1 cellular context compared by ENCODE assay signal in the genomic region with DNA sequence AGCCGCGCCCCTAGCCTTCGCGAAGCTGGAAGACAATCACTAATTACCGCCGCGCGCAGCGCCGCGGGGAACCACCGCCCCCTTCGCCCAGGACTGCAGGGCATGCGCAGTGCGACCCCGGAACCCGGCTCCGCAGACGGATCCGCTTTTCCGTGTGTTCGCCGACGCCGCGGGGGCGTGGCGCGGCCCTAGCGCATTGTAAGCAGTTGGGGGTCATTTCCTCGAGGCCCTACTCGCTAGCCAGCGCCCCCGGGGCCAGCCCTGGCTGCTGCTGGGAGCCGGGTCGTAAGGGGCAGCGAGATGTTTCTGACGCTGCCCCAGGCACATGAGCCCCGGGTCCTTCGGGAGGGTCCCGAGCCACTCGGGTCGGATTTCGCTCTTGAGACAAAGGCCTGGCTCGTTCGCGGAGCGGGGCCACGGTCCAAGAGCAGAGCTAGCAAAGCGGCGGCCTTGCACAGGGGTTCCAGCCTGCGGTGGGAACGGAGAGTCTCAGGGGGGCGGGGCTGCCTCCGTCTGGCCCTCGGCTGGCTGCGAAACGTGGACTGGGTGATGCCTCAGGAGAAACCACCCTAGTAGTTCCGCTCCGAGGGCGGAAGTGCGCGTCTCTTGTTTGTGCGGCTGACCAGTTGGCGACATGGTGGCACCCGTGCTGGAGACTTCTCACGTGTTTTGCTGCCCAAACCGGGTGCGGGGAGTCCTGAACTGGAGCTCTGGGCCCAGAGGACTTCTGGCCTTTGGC.
TF ChIP-seq lines count a peak whose summit lies in the region.

A gene with protein sequence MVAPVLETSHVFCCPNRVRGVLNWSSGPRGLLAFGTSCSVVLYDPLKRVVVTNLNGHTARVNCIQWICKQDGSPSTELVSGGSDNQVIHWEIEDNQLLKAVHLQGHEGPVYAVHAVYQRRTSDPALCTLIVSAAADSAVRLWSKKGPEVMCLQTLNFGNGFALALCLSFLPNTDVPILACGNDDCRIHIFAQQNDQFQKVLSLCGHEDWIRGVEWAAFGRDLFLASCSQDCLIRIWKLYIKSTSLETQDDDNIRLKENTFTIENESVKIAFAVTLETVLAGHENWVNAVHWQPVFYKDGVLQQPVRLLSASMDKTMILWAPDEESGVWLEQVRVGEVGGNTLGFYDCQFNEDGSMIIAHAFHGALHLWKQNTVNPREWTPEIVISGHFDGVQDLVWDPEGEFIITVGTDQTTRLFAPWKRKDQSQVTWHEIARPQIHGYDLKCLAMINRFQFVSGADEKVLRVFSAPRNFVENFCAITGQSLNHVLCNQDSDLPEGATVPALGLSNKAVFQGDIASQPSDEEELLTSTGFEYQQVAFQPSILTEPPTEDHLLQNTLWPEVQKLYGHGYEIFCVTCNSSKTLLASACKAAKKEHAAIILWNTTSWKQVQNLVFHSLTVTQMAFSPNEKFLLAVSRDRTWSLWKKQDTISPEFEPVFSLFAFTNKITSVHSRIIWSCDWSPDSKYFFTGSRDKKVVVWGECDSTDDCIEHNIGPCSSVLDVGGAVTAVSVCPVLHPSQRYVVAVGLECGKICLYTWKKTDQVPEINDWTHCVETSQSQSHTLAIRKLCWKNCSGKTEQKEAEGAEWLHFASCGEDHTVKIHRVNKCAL (plus strand): TSS at position 600 of the 739 bp plus-strand sequence. CDS start 35 bp downstream, at position 635.
A gene with protein sequence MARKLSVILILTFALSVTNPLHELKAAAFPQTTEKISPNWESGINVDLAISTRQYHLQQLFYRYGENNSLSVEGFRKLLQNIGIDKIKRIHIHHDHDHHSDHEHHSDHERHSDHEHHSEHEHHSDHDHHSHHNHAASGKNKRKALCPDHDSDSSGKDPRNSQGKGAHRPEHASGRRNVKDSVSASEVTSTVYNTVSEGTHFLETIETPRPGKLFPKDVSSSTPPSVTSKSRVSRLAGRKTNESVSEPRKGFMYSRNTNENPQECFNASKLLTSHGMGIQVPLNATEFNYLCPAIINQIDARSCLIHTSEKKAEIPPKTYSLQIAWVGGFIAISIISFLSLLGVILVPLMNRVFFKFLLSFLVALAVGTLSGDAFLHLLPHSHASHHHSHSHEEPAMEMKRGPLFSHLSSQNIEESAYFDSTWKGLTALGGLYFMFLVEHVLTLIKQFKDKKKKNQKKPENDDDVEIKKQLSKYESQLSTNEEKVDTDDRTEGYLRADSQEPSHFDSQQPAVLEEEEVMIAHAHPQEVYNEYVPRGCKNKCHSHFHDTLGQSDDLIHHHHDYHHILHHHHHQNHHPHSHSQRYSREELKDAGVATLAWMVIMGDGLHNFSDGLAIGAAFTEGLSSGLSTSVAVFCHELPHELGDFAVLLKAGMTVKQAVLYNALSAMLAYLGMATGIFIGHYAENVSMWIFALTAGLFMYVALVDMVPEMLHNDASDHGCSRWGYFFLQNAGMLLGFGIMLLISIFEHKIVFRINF (minus strand): TSS at position 41 of the 739 bp plus-strand sequence. CDS start 2,333 bp downstream, outside the sequence.

TF ChIP-seq in K562, 482 proteins besides CTCF, POLR2A, EP300 and RAD21 (continued from another document and continues in another):
- TF ChIP-seq, protein P1, sequence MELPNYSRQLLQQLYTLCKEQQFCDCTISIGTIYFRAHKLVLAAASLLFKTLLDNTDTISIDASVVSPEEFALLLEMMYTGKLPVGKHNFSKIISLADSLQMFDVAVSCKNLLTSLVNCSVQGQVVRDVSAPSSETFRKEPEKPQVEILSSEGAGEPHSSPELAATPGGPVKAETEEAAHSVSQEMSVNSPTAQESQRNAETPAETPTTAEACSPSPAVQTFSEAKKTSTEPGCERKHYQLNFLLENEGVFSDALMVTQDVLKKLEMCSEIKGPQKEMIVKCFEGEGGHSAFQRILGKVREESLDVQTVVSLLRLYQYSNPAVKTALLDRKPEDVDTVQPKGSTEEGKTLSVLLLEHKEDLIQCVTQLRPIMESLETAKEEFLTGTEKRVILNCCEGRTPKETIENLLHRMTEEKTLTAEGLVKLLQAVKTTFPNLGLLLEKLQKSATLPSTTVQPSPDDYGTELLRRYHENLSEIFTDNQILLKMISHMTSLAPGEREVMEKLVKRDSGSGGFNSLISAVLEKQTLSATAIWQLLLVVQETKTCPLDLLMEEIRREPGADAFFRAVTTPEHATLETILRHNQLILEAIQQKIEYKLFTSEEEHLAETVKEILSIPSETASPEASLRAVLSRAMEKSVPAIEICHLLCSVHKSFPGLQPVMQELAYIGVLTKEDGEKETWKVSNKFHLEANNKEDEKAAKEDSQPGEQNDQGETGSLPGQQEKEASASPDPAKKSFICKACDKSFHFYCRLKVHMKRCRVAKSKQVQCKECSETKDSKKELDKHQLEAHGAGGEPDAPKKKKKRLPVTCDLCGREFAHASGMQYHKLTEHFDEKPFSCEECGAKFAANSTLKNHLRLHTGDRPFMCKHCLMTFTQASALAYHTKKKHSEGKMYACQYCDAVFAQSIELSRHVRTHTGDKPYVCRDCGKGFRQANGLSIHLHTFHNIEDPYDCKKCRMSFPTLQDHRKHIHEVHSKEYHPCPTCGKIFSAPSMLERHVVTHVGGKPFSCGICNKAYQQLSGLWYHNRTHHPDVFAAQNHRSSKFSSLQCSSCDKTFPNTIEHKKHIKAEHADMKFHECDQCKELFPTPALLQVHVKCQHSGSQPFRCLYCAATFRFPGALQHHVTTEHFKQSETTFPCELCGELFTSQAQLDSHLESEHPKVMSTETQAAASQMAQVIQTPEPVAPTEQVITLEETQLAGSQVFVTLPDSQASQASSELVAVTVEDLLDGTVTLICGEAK (IDR thresholded peaks at IDR 0.05) = peak; percentile 93
- TF ChIP-seq, protein P1 (CRISPR knock-in tag; IDR thresholded peaks at IDR 0.05) = no peak
- no peak for TF ChIP-seq ZNF347 (CRISPR knock-in tag; IDR thresholded peaks at IDR 0.05; ENCODE audit: low read depth)
- TF ChIP-seq PHF8 (IDR thresholded peaks at IDR 0.05; ENCODE audit: borderline replicate concordance, low read length) = peak; percentile 99
- TF ChIP-seq ZC3H8 (IDR thresholded peaks at IDR 0.05) = no peak
- no peak for TF ChIP-seq ZNF57 (CRISPR knock-in tag; IDR thresholded peaks at IDR 0.05)
- peak; percentile 93 for TF ChIP-seq KLF13 (tag; IDR thresholded peaks at IDR 0.05; ENCODE audit: borderline replicate concordance, low read depth)
- peak; percentile 38; the same call in 1 of the 2 replicates for TF ChIP-seq STAT5A (IDR thresholded peaks at IDR 0.05; ENCODE audit: borderline replicate concordance, low read length)
- TF ChIP-seq GTF2E2 (tag; IDR thresholded peaks at IDR 0.05) = peak; percentile 92
- TF ChIP-seq U2AF1 (optimal IDR thresholded peaks at IDR 0.05; ENCODE audit: low read depth, low read length) = peak; percentile 91
- no peak for TF ChIP-seq ZNF3 (CRISPR knock-in tag; IDR thresholded peaks at IDR 0.05)
- TF ChIP-seq RCOR1 (IDR thresholded peaks at IDR 0.05; ENCODE audit: borderline replicate concordance in 1 of 2, low read depth in 2 of 2, low read length in 2 of 2) = peak in 1 of 2 experiments; percentile 51; a peak in 2 of 4 replicates
- peak; percentile 49 for TF ChIP-seq PRPF4 (IDR thresholded peaks at IDR 0.05; ENCODE audit: insufficient read depth, low read depth, low read length, poor library complexity, severe bottlenecking)
- peak; percentile 88 for TF ChIP-seq ELF1 (tag; IDR thresholded peaks at IDR 0.05)
- no peak for TF ChIP-seq ZNF668 (CRISPR knock-in tag; IDR thresholded peaks at IDR 0.05)
- TF ChIP-seq NFYB (IDR thresholded peaks at IDR 0.05; ENCODE audit: extremely low read depth, insufficient read length) = no peak
- 0 out of 2 replicates have a peak, but pooled peaks have one; percentile 11 for TF ChIP-seq LARP7 (IDR thresholded peaks at IDR 0.05)
- TF ChIP-seq FOXK1 (CRISPR knock-in tag; IDR thresholded peaks at IDR 0.05; ENCODE audit: borderline replicate concordance) = peak; percentile 81; the same call in 1 of the 2 replicates
- TF ChIP-seq, protein P2, sequence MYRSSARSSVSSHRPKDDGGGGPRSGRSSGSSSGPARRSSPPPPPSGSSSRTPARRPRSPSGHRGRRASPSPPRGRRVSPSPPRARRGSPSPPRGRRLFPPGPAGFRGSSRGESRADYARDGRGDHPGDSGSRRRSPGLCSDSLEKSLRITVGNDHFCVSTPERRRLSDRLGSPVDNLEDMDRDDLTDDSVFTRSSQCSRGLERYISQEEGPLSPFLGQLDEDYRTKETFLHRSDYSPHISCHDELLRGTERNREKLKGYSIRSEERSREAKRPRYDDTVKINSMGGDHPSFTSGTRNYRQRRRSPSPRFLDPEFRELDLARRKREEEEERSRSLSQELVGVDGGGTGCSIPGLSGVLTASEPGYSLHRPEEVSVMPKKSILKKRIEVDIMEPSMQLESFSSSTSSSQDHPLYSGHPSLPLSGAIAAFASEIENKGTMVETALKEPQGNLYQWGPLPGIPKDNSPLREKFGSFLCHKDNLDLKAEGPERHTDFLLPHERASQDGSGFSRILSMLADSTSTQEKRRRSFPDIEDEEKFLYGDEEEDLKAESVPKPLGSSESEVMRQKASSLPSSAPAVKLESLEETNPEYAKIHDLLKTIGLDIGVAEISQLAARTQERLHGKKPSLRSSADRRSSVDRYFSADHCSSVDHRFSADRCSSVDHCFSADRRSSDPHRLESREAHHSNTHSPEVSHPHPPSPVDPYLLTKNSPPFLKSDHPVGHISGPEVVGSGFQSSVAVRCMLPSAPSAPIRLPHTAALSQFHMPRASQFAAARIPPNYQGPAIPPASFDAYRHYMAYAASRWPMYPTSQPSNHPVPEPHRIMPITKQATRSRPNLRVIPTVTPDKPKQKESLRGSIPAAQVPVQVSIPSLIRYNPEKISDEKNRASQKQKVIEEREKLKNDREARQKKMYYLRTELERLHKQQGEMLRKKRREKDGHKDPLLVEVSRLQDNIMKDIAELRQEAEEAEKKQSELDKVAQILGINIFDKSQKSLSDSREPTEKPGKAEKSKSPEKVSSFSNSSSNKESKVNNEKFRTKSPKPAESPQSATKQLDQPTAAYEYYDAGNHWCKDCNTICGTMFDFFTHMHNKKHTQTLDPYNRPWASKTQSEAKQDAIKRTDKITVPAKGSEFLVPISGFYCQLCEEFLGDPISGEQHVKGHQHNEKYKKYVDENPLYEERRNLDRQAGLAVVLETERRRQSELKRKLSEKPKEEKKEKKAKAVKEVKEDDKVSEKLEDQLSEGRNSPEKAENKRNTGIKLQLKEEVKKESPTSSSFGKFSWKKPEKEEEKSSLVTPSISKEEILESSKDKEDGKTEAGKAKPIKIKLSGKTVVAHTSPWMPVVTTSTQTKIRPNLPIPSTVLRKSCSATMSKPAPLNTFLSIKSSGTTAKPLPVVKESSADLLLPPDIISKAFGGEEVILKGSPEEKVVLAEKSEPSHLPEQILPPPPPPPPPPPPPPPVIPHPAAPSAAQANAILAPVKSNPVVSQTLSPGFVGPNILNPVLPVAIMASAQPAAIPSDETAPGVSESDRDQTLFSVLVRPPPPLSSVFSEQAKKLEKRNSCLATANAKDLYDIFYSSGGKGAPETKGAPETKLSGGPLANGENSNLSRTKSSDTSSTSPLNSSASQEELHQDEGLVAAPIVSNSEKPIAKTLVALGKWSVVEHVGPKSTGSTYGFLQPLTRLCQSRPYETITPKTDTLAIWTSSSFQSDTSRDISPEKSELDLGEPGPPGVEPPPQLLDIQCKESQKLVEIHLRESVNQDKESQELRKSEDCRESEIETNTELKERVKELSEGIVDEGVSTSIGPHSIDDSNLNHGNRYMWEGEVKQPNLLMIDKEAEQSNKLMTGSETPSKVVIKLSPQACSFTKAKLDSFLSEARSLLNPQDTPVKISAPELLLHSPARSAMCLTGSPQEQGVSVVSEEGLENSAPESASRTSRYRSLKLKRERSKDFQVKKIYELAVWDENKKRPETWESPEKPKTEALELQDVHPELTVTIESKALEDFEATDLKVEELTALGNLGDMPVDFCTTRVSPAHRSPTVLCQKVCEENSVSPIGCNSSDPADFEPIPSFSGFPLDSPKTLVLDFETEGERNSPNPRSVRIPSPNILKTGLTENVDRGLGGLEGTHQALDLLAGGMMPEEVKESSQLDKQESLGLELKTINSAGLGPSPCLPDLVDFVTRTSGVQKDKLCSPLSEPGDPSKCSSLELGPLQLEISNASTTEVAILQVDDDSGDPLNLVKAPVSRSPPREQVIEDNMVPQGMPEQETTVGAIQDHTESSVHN (IDR thresholded peaks at IDR 0.05; ENCODE audit: borderline replicate concordance in 1 of 2, low read depth in 1 of 2) = no peak
- TF ChIP-seq, protein P3, sequence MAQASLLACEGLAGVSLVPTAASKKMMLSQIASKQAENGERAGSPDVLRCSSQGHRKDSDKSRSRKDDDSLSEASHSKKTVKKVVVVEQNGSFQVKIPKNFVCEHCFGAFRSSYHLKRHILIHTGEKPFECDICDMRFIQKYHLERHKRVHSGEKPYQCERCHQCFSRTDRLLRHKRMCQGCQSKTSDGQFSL (CRISPR knock-in tag; IDR thresholded peaks at IDR 0.05) = 0 out of 2 replicates have a peak, but pooled peaks have one; percentile 68
- TF ChIP-seq, protein P3 (tag; IDR thresholded peaks at IDR 0.05) = no peak
- TF ChIP-seq GABPB1 (CRISPR knock-in tag; IDR thresholded peaks at IDR 0.05) = peak; percentile 87
- TF ChIP-seq ZNF165 (CRISPR knock-in tag; IDR thresholded peaks at IDR 0.05; ENCODE audit: borderline replicate concordance) = no peak
- TF ChIP-seq ZNF77 (CRISPR knock-in tag; IDR thresholded peaks at IDR 0.05) = no peak
